Comparison of ENCODE assay signal across 7 cellular contexts in genomic region chr21:46579394-46579793, GRCh38. TPM values are rescaled to one million over a fixed set of nuclear protein-coding genes. Genes with fewer than 3 reads are reported as not detected.
"Had no signal": no experiment of that assay in that cellular context is flagged by ENCODE, and none has a peak within 500 bp of the region (broad histone marks: within the 10 kb centered on the region; RNA-seq: fewer than 3 reads in every experiment).

No MANE protein-coding gene starts in this region.

RNA-seq across cellular contexts. Expression of gene S100B, which starts 25.5 kb away (rescaled TPM):
- total RNA-seq: activated B cell treated with CpG ODN at 0.5 μM for 24 hours; activated CD4-positive, alpha-beta memory T cell treated with anti-CD3 and anti-CD28 coated beads for 36 hours; activated CD4-positive, alpha-beta memory T cell treated with anti-CD3 and anti-CD28 coated beads, Interleukin-2, amount 10 ng/mL, durations not matched to agents 7 days and 5 days; activated CD4-positive, alpha-beta T cell treated with anti-CD3 and anti-CD28 coated beads for 36 hours; activated CD4-positive, alpha-beta T cell treated with anti-CD3 and anti-CD28 coated beads, Interleukin-2, amount 10 ng/mL, durations not matched to agents 24 days and 14 days; T-helper 17 cell; T-helper 2 cell treated with Interferon-gamma antibody and Interleukin-4, amounts not matched to agents 100 ng/mL and 5 ng/mL, for 36 hours had no signal
